ENCODE assay signal across 17 cellular contexts in genomic region chr19:41548047-41548446, GRCh38. TPM values are rescaled to one million over a fixed set of nuclear protein-coding genes. Genes with fewer than 3 reads are reported as not detected.
DNase-seq lines count a peak whose midpoint lies in the region; ATAC-seq and TF ChIP-seq lines count a peak whose summit lies in the region.
"Had no signal": no experiment of that assay in that cellular context is flagged by ENCODE, and none has a peak within 500 bp of the region (broad histone marks: within the 10 kb centered on the region; RNA-seq: fewer than 3 reads in every experiment).

No MANE protein-coding gene starts in this region.

- H3F3A ChIP-seq in Loucy (ENCODE audit: low read depth) = peaks cover 12% of the 10 kb centered on the region

- peak overlapping the region; percentile 64 to 91 (median 86) for H3K27ac ChIP-seq in spleen
- H3K27ac ChIP-seq: SJSA1, testis had no signal

- no peaks in the 10 kb centered on the region for H4K20me1 ChIP-seq in Loucy (ENCODE audit: insufficient read depth, low read length, poor library complexity, severe bottlenecking)

- peak overlapping the region; percentile 99 for H3K4me3 Mint-ChIP-seq in activated naive CD4-positive, alpha-beta T cell treated with anti-CD3 and anti-CD28 coated beads for 36 hours
- peak overlapping the region; percentile 63 for H3K4me3 Mint-ChIP-seq in activated naive CD8-positive, alpha-beta T cell treated with anti-CD3 and anti-CD28 coated beads, Interleukin-2, amount 10 ng/mL, durations not matched to agents 7 days and 5 days
- H3K4me3 Mint-ChIP-seq: H9 had no signal

- peak overlapping the region; percentile 67 for H3K9ac ChIP-seq in Loucy (ENCODE audit: low read depth, low read length, poor library complexity, severe bottlenecking)

- H3K9me3 Mint-ChIP-seq in activated naive CD4-positive, alpha-beta T cell treated with anti-CD3 and anti-CD28 coated beads for 36 hours = no peaks in the 10 kb centered on the region
- H3K9me3 Mint-ChIP-seq in activated naive CD8-positive, alpha-beta T cell treated with anti-CD3 and anti-CD28 coated beads, Interleukin-2, amount 10 ng/mL, durations not matched to agents 7 days and 5 days = no peaks in the 10 kb centered on the region

- H3K4me2 ChIP-seq in Loucy (ENCODE audit: low read depth, low read length, poor library complexity, severe bottlenecking) = peak overlapping the region; percentile 67

- no peak for TF ChIP-seq CTCF in Loucy (conservative IDR thresholded peaks at IDR 0.05; ENCODE audit: low read length)
- TF ChIP-seq CTCF in spleen (IDR thresholded peaks at IDR 0.05 in 8 of 11, conservative IDR thresholded peaks at IDR 0.05 in 3 of 11) = no peak

- H3K9me3 ChIP-seq in Loucy (ENCODE audit: insufficient read depth, low read depth, low read length) = no peaks in the 10 kb centered on the region
- H3K9me3 ChIP-seq in spleen = no peaks in the 10 kb centered on the region
- H3K9me3 ChIP-seq: SJSA1, testis had no signal

- DNase-seq in activated naive CD4-positive, alpha-beta T cell treated with anti-CD3 and anti-CD28 coated beads for 36 hours = no peak
- DNase-seq in activated naive CD4-positive, alpha-beta T cell treated with Interleukin-2 at 50 U/mL for 16 hours = no peak
- DNase-seq in activated naive CD8-positive, alpha-beta T cell treated with anti-CD3 and anti-CD28 coated beads, Interleukin-2, amount 10 ng/mL, durations not matched to agents 7 days and 5 days = no peak
- DNase-seq in spleen (no peak), GM19240 (ENCODE audit: insufficient read length, low spot score) (no peak), MV-4-11 (lab: John Stamatoyannopoulos, UW) (no peak)
- DNase-seq in stimulated activated CD4-positive, alpha-beta T cell treated with anti-CD3 and anti-CD28 coated beads, Interleukin-15, amount 100 ng/mL, for 24 hours = no peak
- DNase-seq: H9, hypothalamus, kidney glomerular epithelial cell, NCI-H2081, NCI-H510A treated with DMSO at 0.1 percent for 48 hours, nucleus accumbens, right cardiac atrium, testis had no signal

- H3K27ac Mint-ChIP-seq in activated naive CD4-positive, alpha-beta T cell treated with anti-CD3 and anti-CD28 coated beads for 36 hours = peak overlapping the region; percentile 100
- peak overlapping the region; percentile 77 for H3K27ac Mint-ChIP-seq in activated naive CD8-positive, alpha-beta T cell treated with anti-CD3 and anti-CD28 coated beads, Interleukin-2, amount 10 ng/mL, durations not matched to agents 7 days and 5 days

- intact Hi-C loops in activated naive CD4-positive, alpha-beta T cell treated with anti-CD3 and anti-CD28 coated beads for 36 hours (cut with micrococcal nuclease) = loop anchor here (2.0 to 5.0 kb wide), 3 partner anchors 151 to 285 kb away; partner anchors contain the start of genes BCKDHA, EXOSC5 and TGFB1
- intact Hi-C loops in spleen (cut with DNase I; ENCODE audit: low total_unique reads) = no loop called here

- H3K36me3 Mint-ChIP-seq in activated naive CD4-positive, alpha-beta T cell treated with anti-CD3 and anti-CD28 coated beads for 36 hours (ENCODE audit: low read depth) = peaks cover 30% of the 10 kb centered on the region
- peaks cover 29% of the 10 kb centered on the region for H3K36me3 Mint-ChIP-seq in activated naive CD8-positive, alpha-beta T cell treated with anti-CD3 and anti-CD28 coated beads, Interleukin-2, amount 10 ng/mL, durations not matched to agents 7 days and 5 days

- no peaks in the 10 kb centered on the region for H3K9me2 ChIP-seq in Loucy (replicated peaks; ENCODE audit: low read depth, low read length)

- no peak for ATAC-seq in activated naive CD8-positive, alpha-beta T cell treated with anti-CD3 and anti-CD28 coated beads, Interleukin-2, amount 10 ng/mL, durations not matched to agents 7 days and 5 days (ENCODE audit: low read depth)

- TF ChIP-seq POLR2A in spleen (IDR thresholded peaks at IDR 0.05) = no peak

- CTCF ChIA-PET in activated naive CD4-positive, alpha-beta T cell treated with anti-CD3 and anti-CD28 coated beads for 36 hours (lab: Charles Lee) = interaction anchor here (1.0 to 5.9 kb wide), 6 partner anchors 11 to 99 kb away, joined by 5 to 45 read pairs (median 14); no protein-coding TSS in a partner anchor

- H2AFZ ChIP-seq in Loucy (ENCODE audit: low read length) = no peak overlapping the region

- no peaks in the 10 kb centered on the region for H3K27me3 Mint-ChIP-seq in activated naive CD4-positive, alpha-beta T cell treated with anti-CD3 and anti-CD28 coated beads for 36 hours (ENCODE audit: low read depth)
- no peaks in the 10 kb centered on the region for H3K27me3 Mint-ChIP-seq in activated naive CD8-positive, alpha-beta T cell treated with anti-CD3 and anti-CD28 coated beads, Interleukin-2, amount 10 ng/mL, durations not matched to agents 7 days and 5 days

- H3K27me3 ChIP-seq in Loucy (ENCODE audit: insufficient read depth, low read length, poor library complexity, severe bottlenecking) (no peaks in the 10 kb centered on the region), spleen (replicated peaks in 1 of 7) (no peaks in the 10 kb centered on the region)
- H3K27me3 ChIP-seq: testis had no signal

- H3K36me3 ChIP-seq in Loucy (ENCODE audit: insufficient read depth, low read length) = no peaks in the 10 kb centered on the region
- no peaks in the 10 kb centered on the region for H3K36me3 ChIP-seq in spleen
- H3K36me3 ChIP-seq: SJSA1 had no signal

- POLR2A ChIA-PET in activated naive CD8-positive, alpha-beta T cell treated with anti-CD3 and anti-CD28 coated beads, Interleukin-2, amount 10 ng/mL, durations not matched to agents 7 days and 5 days (lab: Charles Lee) = interaction anchor here (1.9 to 13.2 kb wide), 7 partner anchors 11 to 108 kb away, joined by 6 to 275 read pairs (median 11); partner anchors contain the start of genes CEACAM21 and DMAC2

- H3K79me2 ChIP-seq in Loucy (ENCODE audit: insufficient read depth, low read length) = peaks cover 37% of the 10 kb centered on the region

- peaks cover 58% of the 10 kb centered on the region for H3K4me1 Mint-ChIP-seq in activated naive CD4-positive, alpha-beta T cell treated with anti-CD3 and anti-CD28 coated beads for 36 hours (ENCODE audit: low read depth)
- peaks cover 48% of the 10 kb centered on the region for H3K4me1 Mint-ChIP-seq in activated naive CD8-positive, alpha-beta T cell treated with anti-CD3 and anti-CD28 coated beads, Interleukin-2, amount 10 ng/mL, durations not matched to agents 7 days and 5 days

- 66 to 84% (median 80%) methylated on average over 4 of the region's 4 CpGs for WGBS in spleen, 5 donors

- H3K4me1 ChIP-seq in Loucy (ENCODE audit: insufficient read depth, low read length, poor library complexity, severe bottlenecking) (peaks cover 73% of the 10 kb centered on the region), spleen (peaks cover 38 to 99% (median 75%) of the 10 kb centered on the region in 6 donors)
- H3K4me1 ChIP-seq: SJSA1, testis had no signal

- H3K4me3 ChIP-seq in Loucy (ENCODE audit: low read length, poor library complexity, severe bottlenecking) = peak overlapping the region; percentile 71
- H3K4me3 ChIP-seq in spleen = no peak overlapping the region
- H3K4me3 ChIP-seq: SJSA1, testis had no signal

RNA-seq across cellular contexts. Expression of gene CEACAM21, which starts 27.9 kb away (rescaled TPM):
- 10 to 100 TPM; 32.2 to 33.6 TPM for total RNA-seq in activated naive CD4-positive, alpha-beta T cell treated with anti-CD3 and anti-CD28 coated beads for 36 hours
- total RNA-seq in activated naive CD8-positive, alpha-beta T cell treated with anti-CD3 and anti-CD28 coated beads, Interleukin-2, amount 10 ng/mL, durations not matched to agents 7 days and 5 days = 10 to 100 TPM; 75.4 to 75.5 TPM
- 10 to 100 TPM; 12.1 to 22.9 (median 20.0) TPM for total RNA-seq in spleen
- polyA plus RNA-seq in spleen = 10 to 100 TPM; 10.3 to 21.0 (median 17.4) TPM
- total RNA-seq: H9, SJSA1 had no signal
